In the genomic region with DNA sequence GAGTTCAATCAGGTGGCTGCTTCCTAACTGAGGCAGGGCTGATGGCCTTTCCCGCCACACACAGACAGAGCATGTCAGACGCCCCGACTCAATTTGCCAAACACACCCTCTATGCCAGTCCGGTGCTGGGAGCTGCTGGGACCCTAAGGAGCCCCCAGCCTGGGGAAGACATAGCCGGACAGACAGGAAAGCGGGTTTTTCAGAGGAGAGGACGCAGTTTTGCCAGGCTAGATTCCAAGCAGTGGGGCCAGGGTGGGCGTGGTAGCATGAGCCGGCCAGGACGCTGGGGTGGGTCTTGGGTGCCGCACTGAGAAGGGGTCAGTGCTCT, we compare ENCODE assay signal across 8 cellular contexts. TPM values are rescaled to one million over a fixed set of nuclear protein-coding genes. Genes with fewer than 3 reads are reported as not detected.
DNase-seq lines count a peak whose midpoint lies in the region; ATAC-seq and TF ChIP-seq lines count a peak whose summit lies in the region.

No MANE protein-coding gene starts in this region.

- intact Hi-C loops in sigmoid colon (cut with DNase I) = loop anchor here (10.0 kb wide), 1 partner anchor 297 kb away; a partner anchor contains a TSS

- no peak for TF ChIP-seq POLR2A in sigmoid colon (IDR thresholded peaks at IDR 0.05)

- no peaks in the 10 kb centered on the region for H3K9me3 ChIP-seq in esophagus (ENCODE audit: control insufficient read depth in 2 of 2, insufficient read depth in 1 of 2, low read depth in 1 of 2, low read length in 1 of 2)
- no peaks in the 10 kb centered on the region for H3K9me3 ChIP-seq in sigmoid colon

- H3K4me1 ChIP-seq in esophagus (ENCODE audit: control insufficient read depth in 2 of 2, insufficient read depth in 2 of 2, low read length in 1 of 2) = peaks cover 0 to 9% of the 10 kb centered on the region in 2 donors
- H3K4me1 ChIP-seq in sigmoid colon = peaks cover 0 to 23% (median 22%) of the 10 kb centered on the region in 4 donors

- H3K4me3 ChIP-seq in GM12864 (ENCODE audit: low read depth, low read length) = peak overlapping the region; percentile 26; the same call in 1 of the 2 replicates
- peak overlapping the region; percentile 36 to 71 for H3K4me3 ChIP-seq in esophagus (ENCODE audit: low read depth in 1 of 2, low read length in 2 of 2)
- H3K4me3 ChIP-seq in sigmoid colon = peak overlapping the region; percentile 15 to 82 (median 67)

- ATAC-seq in GM19397 (IDR thresholded peaks at IDR 0.05; ENCODE audit: unreplicated experiment) (no peak), GM21381 (IDR thresholded peaks at IDR 0.05; ENCODE audit: unreplicated experiment) (no peak)

- CTCF ChIA-PET in RWPE1 (lab: Yijun Ruan, JAX) = no interaction called here

- H3K36me3 ChIP-seq in esophagus (ENCODE audit: control insufficient read depth in 2 of 2, insufficient read depth in 2 of 2, low read length in 1 of 2) (peaks cover 0 to 3% of the 10 kb centered on the region in 2 donors), sigmoid colon (no peaks in the 10 kb centered on the region)

- POLR2A ChIA-PET in RWPE1 (lab: Yijun Ruan, JAX; ENCODE audit: low non-redundant PET) = no interaction called here

- 20 to 27% methylated on average over 11 of the region's 11 CpGs for WGBS in esophagus, 2 donors
- WGBS in sigmoid colon, 2 donors = 26 to 36% methylated on average over 11 of the region's 11 CpGs

- TF ChIP-seq CTCF in GM12864 (IDR thresholded peaks at IDR 0.05; ENCODE audit: low read depth, low read length, missing control alignments) (no peak), RWPE1 (conservative IDR thresholded peaks at IDR 0.05; ENCODE audit: low read depth) (no peak), sigmoid colon (IDR thresholded peaks at IDR 0.05) (peak in 1 of 4 experiments; percentile 5)

- H3K27me3 ChIP-seq in esophagus (ENCODE audit: control insufficient read depth in 1 of 2, insufficient read depth in 2 of 2, low read length in 2 of 2) (no peaks in the 10 kb centered on the region), sigmoid colon (no peaks in the 10 kb centered on the region)

- DNase-seq in GM12864 (ENCODE audit: low read depth) (no peak), RWPE1 (ENCODE audit: low spot score) (no peak), sigmoid colon (no peak), GF-D8 (lab: John Stamatoyannopoulos, UW) (no peak), SKM-1 treated with dmso at 0.1 percent for 144 hours (lab: John Stamatoyannopoulos, UW; ENCODE audit: unreplicated experiment) (no peak)

- TF ChIP-seq EP300 in sigmoid colon (IDR thresholded peaks at IDR 0.05) = no peak

- peak overlapping the region; percentile 60 for H3K27ac ChIP-seq in RWPE1
- no peak overlapping the region for H3K27ac ChIP-seq in esophagus (ENCODE audit: low read depth in 2 of 2, low read length in 1 of 2)
- H3K27ac ChIP-seq in sigmoid colon = peak overlapping the region in 1 of 4 donors; percentile 83

RNA-seq across cellular contexts. Expression of a gene that starts 19.8 kb away (rescaled TPM):
- 1 to 10 TPM; 1.5 to 2.5 TPM for polyA plus RNA-seq in esophagus
- 1 to 10 TPM; 2.6 to 6.9 (median 3.3) TPM for total RNA-seq in sigmoid colon
- polyA plus RNA-seq in sigmoid colon = 10 to 100 TPM in 1 of 3 donors, 1 to 10 TPM in 2; 4.2 to 16.3 (median 5.3) TPM

RNA-seq across cellular contexts. Expression of a gene that starts 30.6 kb away (rescaled TPM):
- polyA plus RNA-seq in esophagus (under 1 TPM; 0.40 to 0.51 TPM), sigmoid colon (1 to 10 TPM; 1.8 to 6.0 (median 5.9) TPM)
- 1 to 10 TPM in 2 of 4 donors, under 1 TPM in 1, not detected in 1; 0.99 to 2.2 (median 1.4) TPM for total RNA-seq in sigmoid colon

RNA-seq across cellular contexts. Expression of a gene that starts 35.6 kb away (rescaled TPM):
- 10 to 100 TPM in 1 of 2 donors, 1 to 10 TPM in 1; 8.1 to 10.6 TPM for polyA plus RNA-seq in esophagus
- total RNA-seq in sigmoid colon = 10 to 100 TPM in 2 of 4 donors, 1 to 10 TPM in 2; 7.8 to 18.0 (median 9.5) TPM
- polyA plus RNA-seq in sigmoid colon = 1 to 10 TPM; 1.8 to 8.7 (median 6.5) TPM

RNA-seq across cellular contexts. Expression of a gene that starts 56.3 kb away (rescaled TPM):
- 10 to 100 TPM in 1 of 2 donors, 1 to 10 TPM in 1; 9.9 to 29.3 TPM for polyA plus RNA-seq in esophagus
- 10 to 100 TPM in 3 of 4 donors, 1 to 10 TPM in 1; 9.1 to 45.7 (median 44.5) TPM for total RNA-seq in sigmoid colon
- polyA plus RNA-seq in sigmoid colon = 100 to 1,000 TPM in 2 of 3 donors, 10 to 100 TPM in 1; 96.7 to 412 (median 178) TPM
